32 cellular contexts compared by ENCODE assay signal in genomic region chr16:89746043-89746442, GRCh38.
"Had no signal": no experiment of that assay in that cellular context is flagged by ENCODE, and none has a peak within 500 bp of the region (broad histone marks: within the 10 kb centered on the region; RNA-seq: fewer than 3 reads in every experiment).

No MANE protein-coding gene starts in this region.

- H3K79me2 ChIP-seq: hepatocyte had no signal

- H2AFZ ChIP-seq: hepatocyte had no signal

- H3K9me3 ChIP-seq: body of pancreas, gastrocnemius medialis, pancreas, prostate gland, tibial artery had no signal

- H3K9me3 Mint-ChIP-seq: effector memory CD8-positive, alpha-beta T cell; nephron progenitor cell; stimulated activated memory B cell treated with anti-CD40 and anti-IgM and Interleukin-4, amounts not matched to agents 10 μg/mL and 1 μg/mL and 100 μg/mL, for 72 hours; stimulated activated naive CD8-positive, alpha-beta T cell treated with anti-CD3 and anti-CD28 coated beads, Interleukin-15, amount 100 ng/mL, for 72 hours; T-helper 1 cell treated with Interleukin-12 subunit alpha and Interleukin-12 subunit beta and Interleukin-4 antibody, amounts not matched to agents 30 μg/mL and 1 μg/mL, for 36 hours had no signal

- H3K4me1 ChIP-seq: body of pancreas, gastrocnemius medialis, pancreas, prostate gland, tibial artery had no signal

- DNase-seq: activated CD4-positive, alpha-beta T cell treated with anti-CD3 and anti-CD28 coated beads for 48 hours; activated CD4-positive, alpha-beta T cell treated with anti-CD3 and anti-CD28 coated beads, Interleukin-2, amount 50 U/mL, for 48 hours; activated CD8-positive, alpha-beta memory T cell treated with anti-CD3 and anti-CD28 coated beads for 24 hours; activated effector memory CD4-positive, alpha-beta T cell treated with anti-CD3 and anti-CD28 coated beads, Interleukin-2, amount 50 U/mL, for 16 hours; activated naive CD4-positive, alpha-beta T cell treated with anti-CD3 and anti-CD28 coated beads, Interleukin-2, amount 50 U/mL, for 16 hours; aorta; body of pancreas; cerebellar nuclear complex; effector memory CD8-positive, alpha-beta T cell; erythroblast; gastrocnemius medialis; left colon; mammary epithelial cell; nephron progenitor cell; pancreas; stimulated activated CD4-positive, alpha-beta T cell treated with anti-CD3 and anti-CD28 coated beads, Interleukin-1b, Interleukin-23, amount 100 ng/mL, for 48 hours; stimulated activated CD4-positive, alpha-beta T cell treated with anti-CD3 and anti-CD28 coated beads, Interleukin-4, amount 100 ng/mL, for 4 hours; stimulated activated CD8-positive, alpha-beta memory T cell treated with anti-CD3 and anti-CD28 coated beads, Interleukin-4, amount 100 ng/mL, for 48 hours; stimulated activated naive CD8-positive, alpha-beta T cell treated with anti-CD3 and anti-CD28 coated beads, Interleukin-15, amount 100 ng/mL, for 72 hours; SW 1271; T-helper 9 cell; tibial artery; WERI-Rb-1 had no signal

- H3K4me3 ChIP-seq: body of pancreas, coronary artery, gastrocnemius medialis, hepatocyte, pancreas, prostate gland, smooth muscle cell, tibial artery had no signal

- H3K27me3 ChIP-seq: body of pancreas, gastrocnemius medialis, hepatocyte, pancreas, tibial artery had no signal

- H3K4me3 Mint-ChIP-seq: effector memory CD8-positive, alpha-beta T cell; nephron progenitor cell; stimulated activated memory B cell treated with anti-CD40 and anti-IgM and Interleukin-4, amounts not matched to agents 10 μg/mL and 1 μg/mL and 100 μg/mL, for 72 hours; stimulated activated naive CD8-positive, alpha-beta T cell treated with anti-CD3 and anti-CD28 coated beads, Interleukin-15, amount 100 ng/mL, for 72 hours; T-helper 1 cell treated with Interleukin-12 subunit alpha and Interleukin-12 subunit beta and Interleukin-4 antibody, amounts not matched to agents 30 μg/mL and 1 μg/mL, for 36 hours had no signal

- FAIRE-seq: keratinocyte, pancreas, TTC549 had no signal

- H3K27ac Mint-ChIP-seq: nephron progenitor cell; T-helper 1 cell treated with Interleukin-12 subunit alpha and Interleukin-12 subunit beta and Interleukin-4 antibody, amounts not matched to agents 30 μg/mL and 1 μg/mL, for 36 hours had no signal

- H3K4me1 Mint-ChIP-seq: nephron progenitor cell had no signal

- ATAC-seq: activated CD4-positive, CD25-positive, alpha-beta regulatory T cell treated with anti-CD3 and anti-CD28 coated beads, Interleukin-2, amount 50 U/mL, for 24 hours; body of pancreas; effector memory CD8-positive, alpha-beta T cell; gastrocnemius medialis; left colon; pancreas; stimulated activated memory B cell treated with anti-CD40 and anti-IgM and Interleukin-4, amounts not matched to agents 10 μg/mL and 1 μg/mL and 100 μg/mL, for 72 hours; stimulated activated naive CD8-positive, alpha-beta T cell treated with anti-CD3 and anti-CD28 coated beads, Interleukin-15, amount 100 ng/mL, for 72 hours had no signal

- H3K36me3 ChIP-seq: gastrocnemius medialis, pancreas, prostate gland had no signal

- H3K27ac ChIP-seq: body of pancreas, coronary artery, gastrocnemius medialis, hepatocyte, pancreas, prostate gland, tibial artery, WERI-Rb-1 had no signal

- H3K4me2 ChIP-seq: hepatocyte, smooth muscle cell had no signal

- H3K27me3 Mint-ChIP-seq: effector memory CD8-positive, alpha-beta T cell; stimulated activated memory B cell treated with anti-CD40 and anti-IgM and Interleukin-4, amounts not matched to agents 10 μg/mL and 1 μg/mL and 100 μg/mL, for 72 hours; stimulated activated naive CD8-positive, alpha-beta T cell treated with anti-CD3 and anti-CD28 coated beads, Interleukin-15, amount 100 ng/mL, for 72 hours had no signal
